Comparison of ENCODE assay signal across 22 cellular contexts in the genomic region with DNA sequence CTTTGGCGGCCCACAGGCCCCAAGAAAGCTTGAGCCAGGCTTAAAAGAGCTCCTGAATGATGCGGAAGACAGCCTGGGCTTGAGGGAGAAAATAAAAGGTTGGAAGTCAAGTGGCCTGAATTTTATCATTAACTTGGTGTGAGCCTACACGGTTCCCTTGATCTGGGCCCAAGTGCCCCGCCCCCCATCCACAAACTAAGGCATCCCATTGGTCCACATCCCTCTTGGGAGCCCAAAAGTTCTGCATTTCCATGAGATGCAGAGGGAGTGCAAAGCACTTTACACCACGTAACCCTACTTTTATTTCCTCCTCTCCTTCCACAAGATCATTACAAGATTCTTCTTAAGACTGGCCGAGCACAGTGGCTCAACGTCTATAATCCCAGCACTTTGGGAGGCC.
"Had no signal": no experiment of that assay in that cellular context is flagged by ENCODE, and none has a peak within 500 bp of the region (broad histone marks: within the 10 kb centered on the region; RNA-seq: fewer than 3 reads in every experiment).

No MANE protein-coding gene starts in this region.

- DNase-seq: activated CD4-positive, alpha-beta T cell treated with anti-CD3 and anti-CD28 coated beads for 1 hour; activated CD4-positive, alpha-beta T cell treated with anti-CD3 and anti-CD28 coated beads, Interleukin-2, amount 50 U/mL, for 48 hours; activated naive CD4-positive, alpha-beta T cell; activated naive CD8-positive, alpha-beta T cell treated with anti-CD3 and anti-CD28 coated beads for 36 hours; activated T-cell treated with anti-CD3 and anti-CD28 coated beads for 4 hours; amniotic stem cell; body of pancreas; caudate nucleus; dorsolateral prefrontal cortex; foreskin fibroblast; lower lobe of right lung; naive thymus-derived CD8-positive, alpha-beta T cell; pancreas; sigmoid colon; stimulated activated CD4-positive, alpha-beta T cell treated with anti-CD3 and anti-CD28 coated beads, Interleukin-4, amount 100 ng/mL, for 24 hours; T-helper 2 cell; testis had no signal

- ATAC-seq: lower lobe of right lung; naive thymus-derived CD8-positive, alpha-beta T cell; stimulated activated effector memory CD8-positive, alpha-beta T cell treated with anti-CD3 and anti-CD28 coated beads, Interleukin-12 subunit alpha, Interleukin-12 subunit beta, amount 100 ng/mL, for 72 hours had no signal

- H3K27me3 ChIP-seq: body of pancreas, dorsolateral prefrontal cortex, neutrophil, pancreas, sigmoid colon, testis had no signal

- H3K36me3 ChIP-seq: lower lobe of right lung, neutrophil, pancreas, sigmoid colon had no signal

- H3K27ac ChIP-seq: epithelial cell of prostate, lower lobe of right lung, neutrophil, pancreas, testis, VCaP had no signal

- H3K4me1 ChIP-seq: lower lobe of right lung, testis had no signal

- H3K4me3 ChIP-seq: body of pancreas, dorsolateral prefrontal cortex, lower lobe of right lung, pancreas, sigmoid colon, testis had no signal

- H3K9me3 ChIP-seq: body of pancreas, lower lobe of right lung, neutrophil, pancreas, sigmoid colon, testis had no signal

- FAIRE-seq: colon, pancreas had no signal
